Comparison of ENCODE assay signal across 7 cellular contexts in the genomic region with DNA sequence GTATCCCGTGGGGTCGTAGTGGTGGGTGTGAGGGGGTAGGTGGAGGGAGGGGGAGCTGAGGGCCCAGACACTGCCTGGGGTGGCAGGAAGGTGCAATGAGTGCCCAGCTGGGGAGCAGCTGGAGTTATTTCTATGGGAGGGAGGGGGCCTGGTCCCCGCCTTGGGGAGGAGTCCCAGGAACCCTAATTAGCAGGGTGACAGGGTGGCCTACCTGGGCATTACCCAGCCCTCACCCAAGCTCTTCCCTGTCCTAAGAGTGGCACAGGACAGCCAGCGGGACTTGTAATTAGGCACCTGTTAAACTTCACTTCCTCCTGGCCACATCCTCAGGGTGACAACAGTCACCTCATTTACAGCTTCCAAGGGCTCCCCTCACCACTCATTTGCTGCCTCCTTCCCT. TPM values are rescaled to one million over a fixed set of nuclear protein-coding genes. Genes with fewer than 3 reads are reported as not detected.
"Had no signal": no experiment of that assay in that cellular context is flagged by ENCODE, and none has a peak within 500 bp of the region (broad histone marks: within the 10 kb centered on the region; RNA-seq: fewer than 3 reads in every experiment).

A gene with protein sequence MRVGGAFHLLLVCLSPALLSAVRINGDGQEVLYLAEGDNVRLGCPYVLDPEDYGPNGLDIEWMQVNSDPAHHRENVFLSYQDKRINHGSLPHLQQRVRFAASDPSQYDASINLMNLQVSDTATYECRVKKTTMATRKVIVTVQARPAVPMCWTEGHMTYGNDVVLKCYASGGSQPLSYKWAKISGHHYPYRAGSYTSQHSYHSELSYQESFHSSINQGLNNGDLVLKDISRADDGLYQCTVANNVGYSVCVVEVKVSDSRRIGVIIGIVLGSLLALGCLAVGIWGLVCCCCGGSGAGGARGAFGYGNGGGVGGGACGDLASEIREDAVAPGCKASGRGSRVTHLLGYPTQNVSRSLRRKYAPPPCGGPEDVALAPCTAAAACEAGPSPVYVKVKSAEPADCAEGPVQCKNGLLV (minus strand): TSS at position 101 of the 400 bp plus-strand sequence. CDS start 136 bp downstream, outside the sequence.

- H3K4me2 ChIP-seq: GM23338 had no signal

- FAIRE-seq: HTR-8/SVneo, K562 had no signal

- ATAC-seq: GM23338 had no signal

- H3K4me3 ChIP-seq: GM23338, K562 had no signal

- H3K27ac Mint-ChIP-seq: GM23338, H9 had no signal

- DNase-seq: H9, HCEC 1CT, IMR-90, KG1 had no signal

- H3K9me3 Mint-ChIP-seq: GM23338, H9 had no signal

- H3K4me3 Mint-ChIP-seq: GM23338, H9 had no signal

- H2AFZ ChIP-seq: GM23338 had no signal

RNA-seq across cellular contexts. Expression of the gene that starts here (rescaled TPM):
- total RNA-seq: GM23338, H9, IMR-90, K562 had no signal
- polyA plus RNA-seq: GM23338, IMR-90, K562 had no signal
